Comparison of ENCODE assay signal across 1 cellular context in the genomic region with DNA sequence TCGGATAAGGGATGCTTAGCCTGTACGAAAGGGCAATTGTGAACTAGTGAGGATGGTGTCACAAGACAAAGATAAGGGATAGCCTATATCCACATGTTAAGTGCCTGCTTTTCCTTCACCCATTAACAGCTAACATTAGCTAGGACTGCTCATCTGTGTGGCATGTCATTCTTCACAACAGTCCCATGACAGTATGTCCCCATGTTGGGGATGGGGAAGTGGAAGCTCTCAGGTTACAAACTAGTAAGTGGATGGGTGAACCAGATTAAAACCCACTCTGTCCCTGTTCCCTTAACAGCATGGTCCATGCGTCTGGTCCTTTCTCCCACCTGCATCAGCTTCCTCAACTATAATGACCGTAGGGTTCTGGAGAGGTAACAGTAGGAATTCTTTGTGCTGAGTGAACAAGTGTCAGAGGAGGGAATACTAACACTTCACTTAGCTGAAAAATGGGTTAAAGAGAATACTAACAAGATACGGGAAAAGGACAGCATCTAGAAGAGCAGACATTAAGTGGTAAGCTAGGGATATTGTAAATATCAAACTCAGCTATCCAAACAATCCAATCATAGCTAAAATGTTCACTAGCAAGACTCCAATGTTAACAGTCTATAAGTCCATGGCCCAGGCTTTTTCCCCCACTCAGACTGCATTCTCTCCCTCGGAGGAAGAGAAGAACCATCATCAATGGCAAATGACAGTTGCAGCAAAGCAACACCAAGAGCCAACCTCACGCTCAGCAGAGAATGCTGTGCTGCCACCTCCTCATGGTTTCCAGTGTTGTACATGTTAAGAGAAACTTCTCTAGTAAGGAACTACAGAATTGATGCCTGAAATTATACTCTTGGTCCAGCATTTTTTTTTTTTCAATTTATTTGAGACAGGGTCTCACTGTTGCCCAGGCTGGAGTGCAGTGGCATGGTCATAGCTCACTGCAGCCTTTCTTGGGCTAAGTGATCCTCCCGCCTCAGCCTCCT.
TF ChIP-seq lines count a peak whose summit lies in the region.

No MANE protein-coding gene starts in this region.

TF ChIP-seq in K562, 482 proteins besides CTCF, POLR2A, EP300 and RAD21 (continues in another document):
- no peak for TF ChIP-seq RBM14 (IDR thresholded peaks at IDR 0.05; ENCODE audit: borderline replicate concordance, insufficient read depth, low read depth, low read length)
- no peak for TF ChIP-seq ZNF316 (IDR thresholded peaks at IDR 0.05)
- TF ChIP-seq XRCC5 (IDR thresholded peaks at IDR 0.05; ENCODE audit: low read depth, low read length), result no peak
- no peak for TF ChIP-seq TBP (optimal IDR thresholded peaks at IDR 0.05; ENCODE audit: low read depth, low read length)
- TF ChIP-seq, protein P1, sequence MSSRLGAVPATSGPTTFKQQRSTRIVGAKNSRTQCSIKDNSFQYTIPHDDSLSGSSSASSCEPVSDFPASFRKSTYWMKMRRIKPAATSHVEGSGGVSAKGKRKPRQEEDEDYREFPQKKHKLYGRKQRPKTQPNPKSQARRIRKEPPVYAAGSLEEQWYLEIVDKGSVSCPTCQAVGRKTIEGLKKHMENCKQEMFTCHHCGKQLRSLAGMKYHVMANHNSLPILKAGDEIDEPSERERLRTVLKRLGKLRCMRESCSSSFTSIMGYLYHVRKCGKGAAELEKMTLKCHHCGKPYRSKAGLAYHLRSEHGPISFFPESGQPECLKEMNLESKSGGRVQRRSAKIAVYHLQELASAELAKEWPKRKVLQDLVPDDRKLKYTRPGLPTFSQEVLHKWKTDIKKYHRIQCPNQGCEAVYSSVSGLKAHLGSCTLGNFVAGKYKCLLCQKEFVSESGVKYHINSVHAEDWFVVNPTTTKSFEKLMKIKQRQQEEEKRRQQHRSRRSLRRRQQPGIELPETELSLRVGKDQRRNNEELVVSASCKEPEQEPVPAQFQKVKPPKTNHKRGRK (tag; IDR thresholded peaks at IDR 0.05), result no peak
- no peak for TF ChIP-seq FOXP1 (CRISPR knock-in tag; IDR thresholded peaks at IDR 0.05)
- TF ChIP-seq, protein P2, sequence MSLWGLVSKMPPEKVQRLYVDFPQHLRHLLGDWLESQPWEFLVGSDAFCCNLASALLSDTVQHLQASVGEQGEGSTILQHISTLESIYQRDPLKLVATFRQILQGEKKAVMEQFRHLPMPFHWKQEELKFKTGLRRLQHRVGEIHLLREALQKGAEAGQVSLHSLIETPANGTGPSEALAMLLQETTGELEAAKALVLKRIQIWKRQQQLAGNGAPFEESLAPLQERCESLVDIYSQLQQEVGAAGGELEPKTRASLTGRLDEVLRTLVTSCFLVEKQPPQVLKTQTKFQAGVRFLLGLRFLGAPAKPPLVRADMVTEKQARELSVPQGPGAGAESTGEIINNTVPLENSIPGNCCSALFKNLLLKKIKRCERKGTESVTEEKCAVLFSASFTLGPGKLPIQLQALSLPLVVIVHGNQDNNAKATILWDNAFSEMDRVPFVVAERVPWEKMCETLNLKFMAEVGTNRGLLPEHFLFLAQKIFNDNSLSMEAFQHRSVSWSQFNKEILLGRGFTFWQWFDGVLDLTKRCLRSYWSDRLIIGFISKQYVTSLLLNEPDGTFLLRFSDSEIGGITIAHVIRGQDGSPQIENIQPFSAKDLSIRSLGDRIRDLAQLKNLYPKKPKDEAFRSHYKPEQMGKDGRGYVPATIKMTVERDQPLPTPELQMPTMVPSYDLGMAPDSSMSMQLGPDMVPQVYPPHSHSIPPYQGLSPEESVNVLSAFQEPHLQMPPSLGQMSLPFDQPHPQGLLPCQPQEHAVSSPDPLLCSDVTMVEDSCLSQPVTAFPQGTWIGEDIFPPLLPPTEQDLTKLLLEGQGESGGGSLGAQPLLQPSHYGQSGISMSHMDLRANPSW (CRISPR knock-in tag; IDR thresholded peaks at IDR 0.05), result no peak
- peak; percentile 86 for TF ChIP-seq SPI1 (IDR thresholded peaks at IDR 0.05; ENCODE audit: borderline replicate concordance, low read depth, low read length)
- peak; percentile 25; the same call in 1 of the 2 replicates for TF ChIP-seq POLR2G (IDR thresholded peaks at IDR 0.05; ENCODE audit: low read depth, low read length)
- TF ChIP-seq MCM2 (IDR thresholded peaks at IDR 0.05; ENCODE audit: low read depth), result no peak
- TF ChIP-seq L3MBTL2 (IDR thresholded peaks at IDR 0.05), result no peak
- no peak for TF ChIP-seq ZNF766 (CRISPR knock-in tag; conservative IDR thresholded peaks at IDR 0.05)
- TF ChIP-seq CREM (IDR thresholded peaks at IDR 0.05; ENCODE audit: low read depth), result 0 out of 2 replicates have a peak, but pooled peaks have one; percentile 9
- no peak for TF ChIP-seq NFE2 (IDR thresholded peaks at IDR 0.05; ENCODE audit: low read depth)
- no peak for TF ChIP-seq RCOR1 (IDR thresholded peaks at IDR 0.05; ENCODE audit: borderline replicate concordance in 1 of 2, low read depth in 2 of 2, low read length in 2 of 2)
- TF ChIP-seq, protein P3, sequence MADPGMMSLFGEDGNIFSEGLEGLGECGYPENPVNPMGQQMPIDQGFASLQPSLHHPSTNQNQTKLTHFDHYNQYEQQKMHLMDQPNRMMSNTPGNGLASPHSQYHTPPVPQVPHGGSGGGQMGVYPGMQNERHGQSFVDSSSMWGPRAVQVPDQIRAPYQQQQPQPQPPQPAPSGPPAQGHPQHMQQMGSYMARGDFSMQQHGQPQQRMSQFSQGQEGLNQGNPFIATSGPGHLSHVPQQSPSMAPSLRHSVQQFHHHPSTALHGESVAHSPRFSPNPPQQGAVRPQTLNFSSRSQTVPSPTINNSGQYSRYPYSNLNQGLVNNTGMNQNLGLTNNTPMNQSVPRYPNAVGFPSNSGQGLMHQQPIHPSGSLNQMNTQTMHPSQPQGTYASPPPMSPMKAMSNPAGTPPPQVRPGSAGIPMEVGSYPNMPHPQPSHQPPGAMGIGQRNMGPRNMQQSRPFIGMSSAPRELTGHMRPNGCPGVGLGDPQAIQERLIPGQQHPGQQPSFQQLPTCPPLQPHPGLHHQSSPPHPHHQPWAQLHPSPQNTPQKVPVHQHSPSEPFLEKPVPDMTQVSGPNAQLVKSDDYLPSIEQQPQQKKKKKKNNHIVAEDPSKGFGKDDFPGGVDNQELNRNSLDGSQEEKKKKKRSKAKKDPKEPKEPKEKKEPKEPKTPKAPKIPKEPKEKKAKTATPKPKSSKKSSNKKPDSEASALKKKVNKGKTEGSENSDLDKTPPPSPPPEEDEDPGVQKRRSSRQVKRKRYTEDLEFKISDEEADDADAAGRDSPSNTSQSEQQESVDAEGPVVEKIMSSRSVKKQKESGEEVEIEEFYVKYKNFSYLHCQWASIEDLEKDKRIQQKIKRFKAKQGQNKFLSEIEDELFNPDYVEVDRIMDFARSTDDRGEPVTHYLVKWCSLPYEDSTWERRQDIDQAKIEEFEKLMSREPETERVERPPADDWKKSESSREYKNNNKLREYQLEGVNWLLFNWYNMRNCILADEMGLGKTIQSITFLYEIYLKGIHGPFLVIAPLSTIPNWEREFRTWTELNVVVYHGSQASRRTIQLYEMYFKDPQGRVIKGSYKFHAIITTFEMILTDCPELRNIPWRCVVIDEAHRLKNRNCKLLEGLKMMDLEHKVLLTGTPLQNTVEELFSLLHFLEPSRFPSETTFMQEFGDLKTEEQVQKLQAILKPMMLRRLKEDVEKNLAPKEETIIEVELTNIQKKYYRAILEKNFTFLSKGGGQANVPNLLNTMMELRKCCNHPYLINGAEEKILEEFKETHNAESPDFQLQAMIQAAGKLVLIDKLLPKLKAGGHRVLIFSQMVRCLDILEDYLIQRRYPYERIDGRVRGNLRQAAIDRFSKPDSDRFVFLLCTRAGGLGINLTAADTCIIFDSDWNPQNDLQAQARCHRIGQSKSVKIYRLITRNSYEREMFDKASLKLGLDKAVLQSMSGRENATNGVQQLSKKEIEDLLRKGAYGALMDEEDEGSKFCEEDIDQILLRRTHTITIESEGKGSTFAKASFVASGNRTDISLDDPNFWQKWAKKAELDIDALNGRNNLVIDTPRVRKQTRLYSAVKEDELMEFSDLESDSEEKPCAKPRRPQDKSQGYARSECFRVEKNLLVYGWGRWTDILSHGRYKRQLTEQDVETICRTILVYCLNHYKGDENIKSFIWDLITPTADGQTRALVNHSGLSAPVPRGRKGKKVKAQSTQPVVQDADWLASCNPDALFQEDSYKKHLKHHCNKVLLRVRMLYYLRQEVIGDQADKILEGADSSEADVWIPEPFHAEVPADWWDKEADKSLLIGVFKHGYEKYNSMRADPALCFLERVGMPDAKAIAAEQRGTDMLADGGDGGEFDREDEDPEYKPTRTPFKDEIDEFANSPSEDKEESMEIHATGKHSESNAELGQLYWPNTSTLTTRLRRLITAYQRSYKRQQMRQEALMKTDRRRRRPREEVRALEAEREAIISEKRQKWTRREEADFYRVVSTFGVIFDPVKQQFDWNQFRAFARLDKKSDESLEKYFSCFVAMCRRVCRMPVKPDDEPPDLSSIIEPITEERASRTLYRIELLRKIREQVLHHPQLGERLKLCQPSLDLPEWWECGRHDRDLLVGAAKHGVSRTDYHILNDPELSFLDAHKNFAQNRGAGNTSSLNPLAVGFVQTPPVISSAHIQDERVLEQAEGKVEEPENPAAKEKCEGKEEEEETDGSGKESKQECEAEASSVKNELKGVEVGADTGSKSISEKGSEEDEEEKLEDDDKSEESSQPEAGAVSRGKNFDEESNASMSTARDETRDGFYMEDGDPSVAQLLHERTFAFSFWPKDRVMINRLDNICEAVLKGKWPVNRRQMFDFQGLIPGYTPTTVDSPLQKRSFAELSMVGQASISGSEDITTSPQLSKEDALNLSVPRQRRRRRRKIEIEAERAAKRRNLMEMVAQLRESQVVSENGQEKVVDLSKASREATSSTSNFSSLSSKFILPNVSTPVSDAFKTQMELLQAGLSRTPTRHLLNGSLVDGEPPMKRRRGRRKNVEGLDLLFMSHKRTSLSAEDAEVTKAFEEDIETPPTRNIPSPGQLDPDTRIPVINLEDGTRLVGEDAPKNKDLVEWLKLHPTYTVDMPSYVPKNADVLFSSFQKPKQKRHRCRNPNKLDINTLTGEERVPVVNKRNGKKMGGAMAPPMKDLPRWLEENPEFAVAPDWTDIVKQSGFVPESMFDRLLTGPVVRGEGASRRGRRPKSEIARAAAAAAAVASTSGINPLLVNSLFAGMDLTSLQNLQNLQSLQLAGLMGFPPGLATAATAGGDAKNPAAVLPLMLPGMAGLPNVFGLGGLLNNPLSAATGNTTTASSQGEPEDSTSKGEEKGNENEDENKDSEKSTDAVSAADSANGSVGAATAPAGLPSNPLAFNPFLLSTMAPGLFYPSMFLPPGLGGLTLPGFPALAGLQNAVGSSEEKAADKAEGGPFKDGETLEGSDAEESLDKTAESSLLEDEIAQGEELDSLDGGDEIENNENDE (IDR thresholded peaks at IDR 0.05; ENCODE audit: low read depth, low read length), result peak; percentile 53
- no peak for TF ChIP-seq ERF (CRISPR knock-in tag; IDR thresholded peaks at IDR 0.05)
- TF ChIP-seq, protein P4, sequence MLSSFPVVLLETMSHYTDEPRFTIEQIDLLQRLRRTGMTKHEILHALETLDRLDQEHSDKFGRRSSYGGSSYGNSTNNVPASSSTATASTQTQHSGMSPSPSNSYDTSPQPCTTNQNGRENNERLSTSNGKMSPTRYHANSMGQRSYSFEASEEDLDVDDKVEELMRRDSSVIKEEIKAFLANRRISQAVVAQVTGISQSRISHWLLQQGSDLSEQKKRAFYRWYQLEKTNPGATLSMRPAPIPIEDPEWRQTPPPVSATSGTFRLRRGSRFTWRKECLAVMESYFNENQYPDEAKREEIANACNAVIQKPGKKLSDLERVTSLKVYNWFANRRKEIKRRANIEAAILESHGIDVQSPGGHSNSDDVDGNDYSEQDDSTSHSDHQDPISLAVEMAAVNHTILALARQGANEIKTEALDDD (IDR thresholded peaks at IDR 0.05), result peak; percentile 98
- peak; percentile 70 for TF ChIP-seq POLR2AphosphoS2 (IDR thresholded peaks at IDR 0.05; ENCODE audit: low read length)
- no peak for TF ChIP-seq IFI16 (CRISPR knock-in tag; IDR thresholded peaks at IDR 0.05)
- TF ChIP-seq ELF2 (CRISPR knock-in tag; IDR thresholded peaks at IDR 0.05), result no peak
- no peak for TF ChIP-seq HLTF (IDR thresholded peaks at IDR 0.05)
- TF ChIP-seq CHD1 (IDR thresholded peaks at IDR 0.05; ENCODE audit: low read length), result no peak
- 0 out of 4 replicates have a peak, but pooled peaks of 1 of the 2 experiments have one; percentile 41 for TF ChIP-seq SIN3A (IDR thresholded peaks at IDR 0.05; ENCODE audit: borderline replicate concordance in 2 of 2, control insufficient read depth in 1 of 2, low read depth in 2 of 2, low read length in 2 of 2)
- peak; percentile 23; the same call in 1 of the 2 replicates for TF ChIP-seq CBFA2T3 (IDR thresholded peaks at IDR 0.05)
- TF ChIP-seq, protein P5, sequence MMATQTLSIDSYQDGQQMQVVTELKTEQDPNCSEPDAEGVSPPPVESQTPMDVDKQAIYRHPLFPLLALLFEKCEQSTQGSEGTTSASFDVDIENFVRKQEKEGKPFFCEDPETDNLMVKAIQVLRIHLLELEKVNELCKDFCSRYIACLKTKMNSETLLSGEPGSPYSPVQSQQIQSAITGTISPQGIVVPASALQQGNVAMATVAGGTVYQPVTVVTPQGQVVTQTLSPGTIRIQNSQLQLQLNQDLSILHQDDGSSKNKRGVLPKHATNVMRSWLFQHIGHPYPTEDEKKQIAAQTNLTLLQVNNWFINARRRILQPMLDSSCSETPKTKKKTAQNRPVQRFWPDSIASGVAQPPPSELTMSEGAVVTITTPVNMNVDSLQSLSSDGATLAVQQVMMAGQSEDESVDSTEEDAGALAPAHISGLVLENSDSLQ (IDR thresholded peaks at IDR 0.05), result peak; percentile 42
- TF ChIP-seq, protein P6, sequence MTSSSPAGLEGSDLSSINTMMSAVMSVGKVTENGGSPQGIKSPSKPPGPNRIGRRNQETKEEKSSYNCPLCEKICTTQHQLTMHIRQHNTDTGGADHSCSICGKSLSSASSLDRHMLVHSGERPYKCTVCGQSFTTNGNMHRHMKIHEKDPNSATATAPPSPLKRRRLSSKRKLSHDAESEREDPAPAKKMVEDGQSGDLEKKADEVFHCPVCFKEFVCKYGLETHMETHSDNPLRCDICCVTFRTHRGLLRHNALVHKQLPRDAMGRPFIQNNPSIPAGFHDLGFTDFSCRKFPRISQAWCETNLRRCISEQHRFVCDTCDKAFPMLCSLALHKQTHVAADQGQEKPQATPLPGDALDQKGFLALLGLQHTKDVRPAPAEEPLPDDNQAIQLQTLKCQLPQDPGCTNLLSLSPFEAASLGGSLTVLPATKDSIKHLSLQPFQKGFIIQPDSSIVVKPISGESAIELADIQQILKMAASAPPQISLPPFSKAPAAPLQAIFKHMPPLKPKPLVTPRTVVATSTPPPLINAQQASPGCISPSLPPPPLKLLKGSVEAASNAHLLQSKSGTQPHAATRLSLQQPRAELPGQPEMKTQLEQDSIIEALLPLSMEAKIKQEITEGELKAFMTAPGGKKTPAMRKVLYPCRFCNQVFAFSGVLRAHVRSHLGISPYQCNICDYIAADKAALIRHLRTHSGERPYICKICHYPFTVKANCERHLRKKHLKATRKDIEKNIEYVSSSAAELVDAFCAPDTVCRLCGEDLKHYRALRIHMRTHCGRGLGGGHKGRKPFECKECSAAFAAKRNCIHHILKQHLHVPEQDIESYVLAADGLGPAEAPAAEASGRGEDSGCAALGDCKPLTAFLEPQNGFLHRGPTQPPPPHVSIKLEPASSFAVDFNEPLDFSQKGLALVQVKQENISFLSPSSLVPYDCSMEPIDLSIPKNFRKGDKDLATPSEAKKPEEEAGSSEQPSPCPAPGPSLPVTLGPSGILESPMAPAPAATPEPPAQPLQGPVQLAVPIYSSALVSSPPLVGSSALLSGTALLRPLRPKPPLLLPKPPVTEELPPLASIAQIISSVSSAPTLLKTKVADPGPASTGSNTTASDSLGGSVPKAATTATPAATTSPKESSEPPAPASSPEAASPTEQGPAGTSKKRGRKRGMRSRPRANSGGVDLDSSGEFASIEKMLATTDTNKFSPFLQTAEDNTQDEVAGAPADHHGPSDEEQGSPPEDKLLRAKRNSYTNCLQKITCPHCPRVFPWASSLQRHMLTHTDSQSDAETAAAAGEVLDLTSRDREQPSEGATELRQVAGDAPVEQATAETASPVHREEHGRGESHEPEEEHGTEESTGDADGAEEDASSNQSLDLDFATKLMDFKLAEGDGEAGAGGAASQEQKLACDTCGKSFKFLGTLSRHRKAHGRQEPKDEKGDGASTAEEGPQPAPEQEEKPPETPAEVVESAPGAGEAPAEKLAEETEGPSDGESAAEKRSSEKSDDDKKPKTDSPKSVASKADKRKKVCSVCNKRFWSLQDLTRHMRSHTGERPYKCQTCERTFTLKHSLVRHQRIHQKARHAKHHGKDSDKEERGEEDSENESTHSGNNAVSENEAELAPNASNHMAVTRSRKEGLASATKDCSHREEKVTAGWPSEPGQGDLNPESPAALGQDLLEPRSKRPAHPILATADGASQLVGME (CRISPR knock-in tag; IDR thresholded peaks at IDR 0.05), result no peak
